1 cellular context compared by ENCODE assay signal in the genomic region with DNA sequence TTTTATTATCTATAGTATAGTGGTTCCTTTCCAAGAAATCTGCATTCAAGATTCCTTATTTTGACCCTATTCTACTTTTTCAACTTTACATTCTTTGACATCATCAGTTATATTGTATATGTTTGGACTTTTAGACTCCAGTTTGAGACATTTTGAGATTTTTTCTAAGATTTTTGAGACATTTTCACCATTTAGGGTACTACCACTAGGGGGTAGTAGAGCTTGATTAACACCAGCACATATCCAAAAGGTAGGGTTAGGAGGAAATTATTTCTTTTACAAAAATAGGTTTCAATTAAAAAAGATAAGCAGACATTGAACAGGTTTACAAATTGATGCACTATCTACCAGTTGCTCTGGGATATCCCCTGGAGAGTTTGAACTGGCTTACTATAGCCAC.
TF ChIP-seq lines count a peak whose summit lies in the region.

No MANE protein-coding gene starts in this region.

TF ChIP-seq in SK-N-SH treated with all-trans-retinoic acid at 6 μM for 48 hours, 23 proteins besides CTCF, POLR2A, EP300 and RAD21 (continued from another document):
- no peak for TF ChIP-seq OSR1 (CRISPR knock-in tag; IDR thresholded peaks at IDR 0.05)
- no peak for TF ChIP-seq ARNTL (CRISPR knock-in tag; IDR thresholded peaks at IDR 0.05; ENCODE audit: borderline replicate concordance, low read depth)
